ENCODE assay signal across 20 cellular contexts in genomic region chr21:44529503-44530125, GRCh38. TPM values are rescaled to one million over a fixed set of nuclear protein-coding genes. Genes with fewer than 3 reads are reported as not detected.
"Had no signal": no experiment of that assay in that cellular context is flagged by ENCODE, and none has a peak within 500 bp of the region (broad histone marks: within the 10 kb centered on the region; RNA-seq: fewer than 3 reads in every experiment).

No MANE protein-coding gene starts in this region.

- H3K4me1 ChIP-seq: esophagus squamous epithelium, psoas muscle, suprapubic skin had no signal

- H3K9me3 ChIP-seq: esophagus squamous epithelium, psoas muscle, suprapubic skin had no signal

- H3K36me3 Mint-ChIP-seq: activated CD8-positive, alpha-beta memory T cell treated with anti-CD3 and anti-CD28 coated beads, Interleukin-2, amount 10 ng/mL, durations not matched to agents 7 days and 5 days; activated naive CD4-positive, alpha-beta T cell treated with anti-CD3 and anti-CD28 coated beads, Interleukin-2, amount 50 U/mL, for 72 hours; brain; immature natural killer cell had no signal

- DNase-seq: activated CD4-positive, alpha-beta T cell treated with anti-CD3 and anti-CD28 coated beads for 1 hour; activated CD4-positive, alpha-beta T cell treated with anti-CD3 and anti-CD28 coated beads, Interleukin-2, amount 50 U/mL, for 48 hours; activated CD8-positive, alpha-beta memory T cell treated with anti-CD3 and anti-CD28 coated beads, Interleukin-2, amount 10 ng/mL, durations not matched to agents 7 days and 5 days; amniotic stem cell; esophagus squamous epithelium; foreskin fibroblast; immature natural killer cell; SHP77; stimulated activated CD4-positive, alpha-beta T cell treated with anti-CD3 and anti-CD28 coated beads, Interleukin-2, amount 100 ng/mL, for 48 hours; stimulated activated CD8-positive, alpha-beta memory T cell treated with anti-CD3 and anti-CD28 coated beads, Interleukin-4, amount 100 ng/mL, for 48 hours; stimulated activated naive CD8-positive, alpha-beta T cell treated with anti-CD3 and anti-CD28 coated beads, Interleukin-15, Interleukin-2, amounts not matched to agents 100 U/mL and 50 U/mL, for 24 hours; T-helper 17 cell had no signal

- H3K4me1 Mint-ChIP-seq: activated CD8-positive, alpha-beta memory T cell treated with anti-CD3 and anti-CD28 coated beads, Interleukin-2, amount 10 ng/mL, durations not matched to agents 7 days and 5 days; immature natural killer cell had no signal

- H3K9me3 Mint-ChIP-seq: activated naive CD4-positive, alpha-beta T cell treated with anti-CD3 and anti-CD28 coated beads, Interleukin-2, amount 50 U/mL, for 72 hours; immature natural killer cell had no signal

- H3K27ac Mint-ChIP-seq: activated CD8-positive, alpha-beta memory T cell treated with anti-CD3 and anti-CD28 coated beads, Interleukin-2, amount 10 ng/mL, durations not matched to agents 7 days and 5 days; immature natural killer cell; T-helper 17 cell had no signal

- H3K4me3 ChIP-seq: esophagus squamous epithelium, psoas muscle, suprapubic skin had no signal

- H3K27ac ChIP-seq: esophagus squamous epithelium, psoas muscle, suprapubic skin had no signal

- H3K27me3 Mint-ChIP-seq: activated CD8-positive, alpha-beta memory T cell treated with anti-CD3 and anti-CD28 coated beads, Interleukin-2, amount 10 ng/mL, durations not matched to agents 7 days and 5 days had no signal

- H3K36me3 ChIP-seq: esophagus squamous epithelium, suprapubic skin had no signal

- ATAC-seq: activated CD8-positive, alpha-beta memory T cell treated with anti-CD3 and anti-CD28 coated beads, Interleukin-2, amount 10 ng/mL, durations not matched to agents 7 days and 5 days; activated naive CD4-positive, alpha-beta T cell treated with anti-CD3 and anti-CD28 coated beads, Interleukin-2, amount 50 U/mL, for 72 hours; psoas muscle; stimulated activated naive CD8-positive, alpha-beta T cell treated with anti-CD3 and anti-CD28 coated beads, Interleukin-15, Interleukin-2, amounts not matched to agents 100 U/mL and 50 U/mL, for 24 hours; T-helper 17 cell had no signal

- H3K4me3 Mint-ChIP-seq: activated CD8-positive, alpha-beta memory T cell treated with anti-CD3 and anti-CD28 coated beads, Interleukin-2, amount 10 ng/mL, durations not matched to agents 7 days and 5 days; brain; immature natural killer cell; T-helper 17 cell had no signal

RNA-seq across cellular contexts. Expression of gene KRTAP10-1, which starts 10.4 kb away (rescaled TPM):
- total RNA-seq: activated CD8-positive, alpha-beta memory T cell treated with anti-CD3 and anti-CD28 coated beads, Interleukin-2, amount 10 ng/mL, durations not matched to agents 7 days and 5 days; activated naive CD4-positive, alpha-beta T cell treated with anti-CD3 and anti-CD28 coated beads, Interleukin-2, amount 50 U/mL, for 72 hours; cerebellum; dermis microvascular lymphatic vessel endothelial cell; esophagus squamous epithelium; myocyte; psoas muscle; T-helper 17 cell; ureter had no signal

RNA-seq across cellular contexts. Expression of gene KRTAP10-2, which starts 21.7 kb away (rescaled TPM):
- total RNA-seq: activated CD8-positive, alpha-beta memory T cell treated with anti-CD3 and anti-CD28 coated beads, Interleukin-2, amount 10 ng/mL, durations not matched to agents 7 days and 5 days; activated naive CD4-positive, alpha-beta T cell treated with anti-CD3 and anti-CD28 coated beads, Interleukin-2, amount 50 U/mL, for 72 hours; cerebellum; dermis microvascular lymphatic vessel endothelial cell; esophagus squamous epithelium; myocyte; psoas muscle; T-helper 17 cell; ureter had no signal

RNA-seq across cellular contexts. Expression of gene KRTAP10-3, which starts 29.0 kb away (rescaled TPM):
- total RNA-seq: activated CD8-positive, alpha-beta memory T cell treated with anti-CD3 and anti-CD28 coated beads, Interleukin-2, amount 10 ng/mL, durations not matched to agents 7 days and 5 days; activated naive CD4-positive, alpha-beta T cell treated with anti-CD3 and anti-CD28 coated beads, Interleukin-2, amount 50 U/mL, for 72 hours; cerebellum; dermis microvascular lymphatic vessel endothelial cell; esophagus squamous epithelium; myocyte; psoas muscle; T-helper 17 cell; ureter had no signal

RNA-seq across cellular contexts. Expression of gene KRTAP10-4, which starts 43.9 kb away (rescaled TPM):
- total RNA-seq: activated CD8-positive, alpha-beta memory T cell treated with anti-CD3 and anti-CD28 coated beads, Interleukin-2, amount 10 ng/mL, durations not matched to agents 7 days and 5 days; activated naive CD4-positive, alpha-beta T cell treated with anti-CD3 and anti-CD28 coated beads, Interleukin-2, amount 50 U/mL, for 72 hours; cerebellum; dermis microvascular lymphatic vessel endothelial cell; esophagus squamous epithelium; myocyte; psoas muscle; T-helper 17 cell; ureter had no signal

RNA-seq across cellular contexts. Expression of gene KRTAP10-5, which starts 50.8 kb away (rescaled TPM):
- total RNA-seq: activated CD8-positive, alpha-beta memory T cell treated with anti-CD3 and anti-CD28 coated beads, Interleukin-2, amount 10 ng/mL, durations not matched to agents 7 days and 5 days; activated naive CD4-positive, alpha-beta T cell treated with anti-CD3 and anti-CD28 coated beads, Interleukin-2, amount 50 U/mL, for 72 hours; cerebellum; dermis microvascular lymphatic vessel endothelial cell; esophagus squamous epithelium; myocyte; psoas muscle; T-helper 17 cell; ureter had no signal
